Comparison of ENCODE assay signal across 21 cellular contexts in the genomic region with DNA sequence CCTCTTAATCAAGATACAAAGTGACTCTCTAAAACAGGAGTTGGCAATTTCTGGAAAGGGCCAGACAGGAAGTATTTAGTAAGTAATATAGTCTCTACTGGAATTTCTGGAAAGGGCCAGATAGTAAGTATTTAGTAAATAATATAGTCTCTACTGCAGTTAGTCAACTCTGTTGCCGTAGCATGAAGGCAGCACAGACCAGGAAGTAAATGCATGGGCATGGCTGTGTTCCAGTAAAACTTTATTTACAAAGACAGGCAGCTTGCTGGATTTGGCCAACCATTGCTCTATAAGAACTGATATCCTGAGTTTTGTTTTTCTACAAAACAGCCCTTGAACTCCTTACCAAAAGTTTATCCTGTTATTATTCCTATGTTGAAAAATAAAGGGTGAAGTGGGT. TPM values are rescaled to one million over a fixed set of nuclear protein-coding genes. Genes with fewer than 3 reads are reported as not detected.
DNase-seq lines count a peak whose midpoint lies in the region; ATAC-seq and TF ChIP-seq lines count a peak whose summit lies in the region.
"Had no signal": no experiment of that assay in that cellular context is flagged by ENCODE, and none has a peak within 500 bp of the region (broad histone marks: within the 10 kb centered on the region; RNA-seq: fewer than 3 reads in every experiment).

No MANE protein-coding gene starts in this region.

- H3K36me3 ChIP-seq in colonic mucosa (peaks cover 6% of the 10 kb centered on the region), mucosa of descending colon (ENCODE audit: low read depth) (peaks cover 4% of the 10 kb centered on the region), transverse colon (peaks cover 0 to 60% (median 19%) of the 10 kb centered on the region in 4 donors)

- in situ Hi-C loops in transverse colon (cut with MboI; ENCODE audit: low pct_ligation_motif_present in 1 of 4, low pct_unique_long_range_greater_than_20kb in 1 of 4, low sequenced_read_pairs in 3 of 4) = loop anchor here in 2 of 4 donors (25.0 kb wide), 2 partner anchors 112 to 1137 kb away; a partner anchor contains a TSS

- intact Hi-C loops in colonic mucosa (cut with DNase I) = no loop called here
- intact Hi-C loops in mucosa of descending colon (cut with DNase I, micrococcal nuclease) = no loop called here
- intact Hi-C loops in transverse colon (cut with DNase I; ENCODE audit: low total_unique reads) = no loop called here

- no peaks in the 10 kb centered on the region for H3K9me3 ChIP-seq in colonic mucosa
- H3K9me3 ChIP-seq in mucosa of descending colon = no peaks in the 10 kb centered on the region
- H3K9me3 ChIP-seq in transverse colon = no peaks in the 10 kb centered on the region

- peak overlapping the region; percentile 31; the same call in 1 of the 2 replicates for H3K27ac ChIP-seq in C4-2B
- H3K27ac ChIP-seq in colonic mucosa = peak overlapping the region; percentile 18
- no peak overlapping the region for H3K27ac ChIP-seq in transverse colon
- H3K27ac ChIP-seq: BLaER1 treated with 17β-estradiol and CSF1 and Interleukin-3, amounts not matched to agents 10 nM and 100 nM had no signal

- no peak overlapping the region for H3K4me3 ChIP-seq in colonic mucosa
- no peak overlapping the region for H3K4me3 ChIP-seq in mucosa of descending colon
- no peak overlapping the region for H3K4me3 ChIP-seq in transverse colon
- H3K4me3 ChIP-seq: BLaER1 treated with 17β-estradiol and CSF1 and Interleukin-3, amounts not matched to agents 10 nM and 100 nM had no signal

- ATAC-seq in mucosa of descending colon (peak; percentile 77), HG02852 (IDR thresholded peaks at IDR 0.05; ENCODE audit: unreplicated experiment) (no peak)
- ATAC-seq: HCT116 had no signal

- 60 to 77% methylated on average over 1 of the region's 1 CpG for WGBS in transverse colon (ENCODE audit: low coverage in 1 of 2), 2 donors

- peak; percentile 10 for DNase-seq in NCI-H2029 (lab: John Stamatoyannopoulos, UW)
- no peak for DNase-seq in NCI-H2029 treated with DMSO at 0.1 percent for 48 hours (lab: John Stamatoyannopoulos, UW)
- DNase-seq in colonic mucosa = peak; percentile 57
- DNase-seq in mucosa of descending colon = peak in 1 of 3 donors; percentile 46
- DNase-seq in transverse colon = no peak
- no peak for DNase-seq in RPMI8226
- DNase-seq: CD4-positive, CD25-positive, alpha-beta regulatory T cell; CD8-positive, alpha-beta memory T cell; COR-L47; DMS 273 treated with DMSO at 0.1 percent for 48 hours; DMS79 treated with DMSO at 0.1 percent for 48 hours; GF-D8; GOT3; H7; HFFc6 had no signal

- no peak for TF ChIP-seq EP300 in transverse colon (IDR thresholded peaks at IDR 0.05; ENCODE audit: low read depth)

- no peak for TF ChIP-seq POLR2A in transverse colon (IDR thresholded peaks at IDR 0.05)

- H3K27me3 ChIP-seq in colonic mucosa = no peaks in the 10 kb centered on the region
- no peaks in the 10 kb centered on the region for H3K27me3 ChIP-seq in transverse colon
- H3K27me3 ChIP-seq: BLaER1 treated with 17β-estradiol and CSF1 and Interleukin-3, amounts not matched to agents 10 nM and 100 nM had no signal

- H3K4me1 ChIP-seq in colonic mucosa (no peaks in the 10 kb centered on the region), mucosa of descending colon (ENCODE audit: low read depth) (no peaks in the 10 kb centered on the region), transverse colon (no peaks in the 10 kb centered on the region)
- H3K4me1 ChIP-seq: BLaER1 treated with 17β-estradiol and CSF1 and Interleukin-3, amounts not matched to agents 10 nM and 100 nM had no signal

- TF ChIP-seq CTCF in C4-2B (conservative IDR thresholded peaks at IDR 0.05) (no peak), colonic mucosa (IDR thresholded peaks at IDR 0.05) (no peak), mucosa of descending colon (IDR thresholded peaks at IDR 0.05) (no peak), transverse colon (IDR thresholded peaks at IDR 0.05) (no peak)

- no peak overlapping the region for H3K9ac ChIP-seq in colonic mucosa (ENCODE audit: low read depth in 2 of 2, low read length in 2 of 2)
- H3K9ac ChIP-seq: BLaER1 treated with 17β-estradiol and CSF1 and Interleukin-3, amounts not matched to agents 10 nM and 100 nM had no signal

RNA-seq across cellular contexts. Expression of a gene that starts 16.9 kb away (rescaled TPM):
- total RNA-seq in colonic mucosa (10 to 100 TPM; 25.6 to 58.2 TPM), mucosa of descending colon (10 to 100 TPM; 34.3 to 66.6 (median 37.5) TPM), transverse colon (10 to 100 TPM; 23.6 to 71.0 (median 59.3) TPM)

RNA-seq across cellular contexts. Expression of a gene that starts 24.8 kb away (rescaled TPM):
- total RNA-seq in colonic mucosa (1 to 10 TPM; 4.2 to 5.1 TPM), mucosa of descending colon (1 to 10 TPM; 2.2 to 6.4 (median 2.9) TPM), transverse colon (10 to 100 TPM in 1 of 4 donors, 1 to 10 TPM in 3; 1.1 to 28.7 (median 5.5) TPM)
- total RNA-seq: A172; B cell; CD4-positive, CD25-positive, alpha-beta regulatory T cell; CD8-positive, alpha-beta memory T cell; HFFc6 had no signal

RNA-seq across cellular contexts. Expression of a gene that starts 36.0 kb away (rescaled TPM):
- total RNA-seq in colonic mucosa (under 1 TPM; 0.25 to 0.27 TPM), mucosa of descending colon (under 1 TPM in 1 of 3 donors, not detected in 2; 0.20 TPM), transverse colon (under 1 TPM in 1 of 4 donors, not detected in 3; 0.27 TPM)
- total RNA-seq: A172; B cell; CD4-positive, CD25-positive, alpha-beta regulatory T cell; CD8-positive, alpha-beta memory T cell; H7; HFFc6 had no signal

RNA-seq across cellular contexts. Expression of a gene that starts 58.1 kb away (rescaled TPM):
- total RNA-seq in colonic mucosa (10 to 100 TPM; 41.3 to 62.9 TPM), mucosa of descending colon (10 to 100 TPM; 20.9 to 55.3 (median 46.2) TPM), transverse colon (10 to 100 TPM; 27.7 to 70.2 (median 41.4) TPM)
- total RNA-seq: A172; B cell; CD4-positive, CD25-positive, alpha-beta regulatory T cell; CD8-positive, alpha-beta memory T cell; H7; HFFc6 had no signal

Comparison
In these comparisons a context has a peak if more than half of its experiments do, and no peak if none do; other contexts are left out.
1. DNase-seq: peak in NCI-H2029 (single experiment) and colonic mucosa (single experiment); none in NCI-H2029 treated with DMSO at 0.1 percent for 48 hours (single experiment), transverse colon (single experiment) and RPMI8226 (single experiment).
2. H3K27ac ChIP-seq: peak in C4-2B (single experiment) and colonic mucosa (single experiment); none in transverse colon (0 of 4).